Comparison of ENCODE assay signal across 13 cellular contexts in genomic region chr2:9639000-9639602, GRCh38. TPM values are rescaled to one million over a fixed set of nuclear protein-coding genes. Genes with fewer than 3 reads are reported as not detected.
DNase-seq lines count a peak whose midpoint lies in the region; ATAC-seq and TF ChIP-seq lines count a peak whose summit lies in the region.
"Had no signal": no experiment of that assay in that cellular context is flagged by ENCODE, and none has a peak within 500 bp of the region (broad histone marks: within the 10 kb centered on the region; RNA-seq: fewer than 3 reads in every experiment).

No MANE protein-coding gene starts in this region.

- TF ChIP-seq RAD21 in SK-N-SH (IDR thresholded peaks at IDR 0.05; ENCODE audit: low read length), result no peak

- H3K4me3 ChIP-seq in SK-N-SH (ENCODE audit: low read depth in 2 of 2, low read length in 1 of 2), result no peak overlapping the region
- peak overlapping the region in 1 of 12 donors; percentile 1 for H3K4me3 ChIP-seq in heart left ventricle
- H3K4me3 ChIP-seq in sigmoid colon, result no peak overlapping the region
- H3K4me3 ChIP-seq: ovary had no signal

- peaks cover 19% of the 10 kb centered on the region for H3F3A ChIP-seq in SK-N-SH (replicated peaks; ENCODE audit: insufficient read depth)

- no peak overlapping the region for H2AFZ ChIP-seq in SK-N-SH (ENCODE audit: low read depth)

- POLR2A ChIA-PET in SK-N-SH (lab: Yijun Ruan, JAX), result interaction anchor here (3.3 kb wide), 1 partner anchor 8 kb away, joined by 19 read pairs; the partner anchor contains the start of gene YWHAQ

- no peaks in the 10 kb centered on the region for H3K36me3 ChIP-seq in SK-N-SH (replicated peaks in 1 of 2; ENCODE audit: control insufficient read depth in 1 of 2, insufficient read depth in 2 of 2, low read length in 1 of 2)
- no peaks in the 10 kb centered on the region for H3K36me3 ChIP-seq in heart left ventricle
- no peaks in the 10 kb centered on the region for H3K36me3 ChIP-seq in sigmoid colon
- H3K36me3 ChIP-seq: ovary had no signal

- TF ChIP-seq EP300 in SK-N-SH (IDR thresholded peaks at IDR 0.05; ENCODE audit: borderline replicate concordance in 1 of 2, low read depth in 1 of 2, low read length in 1 of 2) (no peak), sigmoid colon (IDR thresholded peaks at IDR 0.05) (no peak)

- peak; percentile 37 to 49 (median 46) for ATAC-seq in heart left ventricle
- ATAC-seq in HG03442 (IDR thresholded peaks at IDR 0.05; ENCODE audit: unreplicated experiment), result no peak
- ATAC-seq in HG03039 (IDR thresholded peaks at IDR 0.05; ENCODE audit: unreplicated experiment), result no peak
- no peak for ATAC-seq in GM18867 (IDR thresholded peaks at IDR 0.05; ENCODE audit: unreplicated experiment)

- H3K4me1 ChIP-seq in SK-N-SH (ENCODE audit: control insufficient read depth in 1 of 2, insufficient read depth in 2 of 2, low read depth in 1 of 2, low read length in 1 of 2) (peaks cover 22% of the 10 kb centered on the region in 2 experiments; a peak in 3 of 4 replicates), heart left ventricle (peaks cover 0 to 28% (median 20%) of the 10 kb centered on the region in 12 donors), sigmoid colon (peaks cover 0 to 27% (median 23%) of the 10 kb centered on the region in 4 donors)

- no peaks in the 10 kb centered on the region for H3K79me2 ChIP-seq in SK-N-SH (ENCODE audit: insufficient read depth)

- intact Hi-C loops in heart left ventricle (cut with DNase I), result loop anchor here in 4 of 10 donors (1.0 to 10.0 kb wide), 3 partner anchors 100 to 406 kb away; partner anchors contain the start of gene KLF11 (in 1 of the 4)
- intact Hi-C loops in sigmoid colon (cut with DNase I), result loop anchor here (10.0 kb wide), 1 partner anchor 406 kb away; the partner anchor contains the start of gene KLF11

- no peaks in the 10 kb centered on the region for H3K9me2 ChIP-seq in SK-N-SH

- H3K9me3 ChIP-seq in SK-N-SH (no peaks in the 10 kb centered on the region), heart left ventricle (no peaks in the 10 kb centered on the region), sigmoid colon (no peaks in the 10 kb centered on the region)
- H3K9me3 ChIP-seq: ovary had no signal

- H3K27me3 ChIP-seq in SK-N-SH (ENCODE audit: insufficient read depth) (no peaks in the 10 kb centered on the region), heart left ventricle (no peaks in the 10 kb centered on the region), sigmoid colon (no peaks in the 10 kb centered on the region)
- H3K27me3 ChIP-seq: ovary had no signal

- peak overlapping the region; percentile 5 to 50; a peak in 3 of 4 replicates for H3K27ac ChIP-seq in SK-N-SH (ENCODE audit: low read depth in 2 of 2, low read length in 1 of 2)
- H3K27ac ChIP-seq in heart left ventricle, result peak overlapping the region in 8 of 12 donors; percentile 7 to 73 (median 36)
- peak overlapping the region; percentile 56 to 82 (median 74) for H3K27ac ChIP-seq in sigmoid colon

- H3K9ac ChIP-seq in SK-N-SH, result 0 out of 2 replicates have a peak overlapping the region, but pooled peaks have one; percentile 14

- CTCF ChIA-PET in SK-N-SH (lab: Yijun Ruan, JAX), result interaction anchor here (0.7 to 3.0 kb wide), 7 partner anchors 10 to 160 kb away, joined by 3 to 14 read pairs (median 3); partner anchors contain the start of gene ADAM17

- peak; percentile 40 for DNase-seq in AG08396 (ENCODE audit: low spot score)
- no peak for DNase-seq in SK-N-SH
- DNase-seq in heart left ventricle, result peak in 1 of 5 donors; percentile 50
- DNase-seq in sigmoid colon, result no peak
- no peak for DNase-seq in germinal center (ENCODE audit: low spot score)
- DNase-seq: activated effector memory CD4-positive, alpha-beta T cell treated with anti-CD3 and anti-CD28 coated beads, Interleukin-2, amount 50 U/mL, for 16 hours; H9; KG1; NCI-H2029 had no signal

- TF ChIP-seq POLR2A in heart left ventricle (IDR thresholded peaks at IDR 0.05) (no peak), sigmoid colon (IDR thresholded peaks at IDR 0.05) (no peak)

- peak overlapping the region; percentile 59 for H3K4me2 ChIP-seq in SK-N-SH

- 60% methylated on average over 6 of the region's 6 CpGs for WGBS in SK-N-SH (ENCODE audit: low lambda C conversion rate)
- WGBS in heart left ventricle, 4 donors, result 33 to 44% (median 40%) methylated on average over 6 of the region's 6 CpGs
- 72% methylated on average over 6 of the region's 6 CpGs for WGBS in sigmoid colon, 2 donors

- no peaks in the 10 kb centered on the region for H4K20me1 ChIP-seq in SK-N-SH (ENCODE audit: insufficient read depth)

- TF ChIP-seq CTCF in SK-N-SH (IDR thresholded peaks at IDR 0.05) (no peak), heart left ventricle (IDR thresholded peaks at IDR 0.05) (no peak), sigmoid colon (IDR thresholded peaks at IDR 0.05) (no peak)

TF ChIP-seq in SK-N-SH, 30 proteins besides CTCF, POLR2A, EP300 and RAD21:
- TF ChIP-seq SIN3A (IDR thresholded peaks at IDR 0.05; ENCODE audit: borderline replicate concordance, low read depth, low read length), result no peak
- TF ChIP-seq TCF12 (IDR thresholded peaks at IDR 0.05), result peak; percentile 25
- TF ChIP-seq RFX5 (IDR thresholded peaks at IDR 0.05; ENCODE audit: low read length), result no peak
- TF ChIP-seq GATA2 (CRISPR knock-in tag; IDR thresholded peaks at IDR 0.05), result no peak
- no peak for TF ChIP-seq FOXM1 (IDR thresholded peaks at IDR 0.05; ENCODE audit: low read depth)
- no peak for TF ChIP-seq YY1 (IDR thresholded peaks at IDR 0.05; ENCODE audit: low read depth)

RNA-seq across cellular contexts. Expression of gene YWHAQ, which starts 8.3 kb away (rescaled TPM):
- 235 and 240 TPM in 2 replicates for polyA plus RNA-seq in SK-N-SH (2012; rRNA removed)
- 327 and 349 TPM in 2 replicates for polyA plus RNA-seq in SK-N-SH (2012; cell fraction: cytosol; rRNA removed)
- 114 and 122 TPM in 2 replicates for polyA plus RNA-seq in SK-N-SH (2012; cell fraction: nucleus; rRNA removed)
- total RNA-seq in heart left ventricle, result 100 to 1,000 TPM; 169 to 310 (median 213) TPM
- 100 to 1,000 TPM in 1 of 2 donors, 10 to 100 TPM in 1; 91.0 to 249 TPM for polyA plus RNA-seq in heart left ventricle
- total RNA-seq in sigmoid colon, result 100 to 1,000 TPM; 179 to 273 (median 229) TPM
- 100 to 1,000 TPM; 179 to 240 (median 201) TPM for polyA plus RNA-seq in sigmoid colon

Comparison
In these comparisons a context has a peak if more than half of its experiments do, and no peak if none do; other contexts are left out.
1. ATAC-seq: peak in heart left ventricle (4 of 4); none in HG03442 (single experiment), HG03039 (single experiment) and GM18867 (single experiment).
2. Peak in every context shown above with its lines, with median percentiles within 50 percentile points of each other: H3K27ac ChIP-seq.